ENCODE assay signal across 9 cellular contexts in the genomic region with DNA sequence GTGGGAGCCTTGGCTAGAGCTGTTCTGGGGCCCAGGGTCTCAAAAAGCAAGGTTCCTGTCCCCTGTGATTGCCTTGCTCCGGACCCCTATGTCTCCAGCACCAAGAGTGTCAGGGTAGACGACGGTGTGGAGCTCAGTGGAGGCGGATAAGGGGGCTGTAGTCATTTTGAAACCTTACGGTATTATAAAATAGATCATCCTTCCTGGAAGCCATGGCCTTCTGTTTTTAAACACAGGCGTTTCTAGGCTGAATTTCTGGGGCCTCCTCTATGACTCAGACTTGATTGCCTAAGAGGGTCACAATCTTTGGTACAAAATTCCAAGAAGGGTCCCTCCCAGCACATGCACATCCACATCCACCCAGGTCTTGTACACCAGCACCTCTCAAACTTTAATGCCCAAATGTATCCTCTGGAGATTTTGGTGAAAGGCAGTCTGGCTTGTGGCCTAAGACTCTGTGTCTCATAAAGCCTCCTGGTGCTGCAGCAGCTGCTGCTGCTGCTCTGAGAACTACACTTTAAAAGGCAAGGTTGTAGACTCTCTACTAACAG.
DNase-seq lines count a peak whose midpoint lies in the region; ATAC-seq and TF ChIP-seq lines count a peak whose summit lies in the region.
"Had no signal": no experiment of that assay in that cellular context is flagged by ENCODE, and none has a peak within 500 bp of the region (broad histone marks: within the 10 kb centered on the region; RNA-seq: fewer than 3 reads in every experiment).

No MANE protein-coding gene starts in this region.

- no peaks in the 10 kb centered on the region for H3K9me3 ChIP-seq in mucosa of rectum (ENCODE audit: control insufficient read depth in 2 of 2, low read length in 2 of 2)
- H3K9me3 ChIP-seq: SJSA1 had no signal

- peaks cover 13% of the 10 kb centered on the region for H3K36me3 Mint-ChIP-seq in activated T-helper 2 cell treated with anti-CD3 and anti-CD28 coated beads, Interferon-gamma antibody, Interleukin-2, Interleukin-4, amounts not matched to agents 10 μg/mL and 5 μg/mL and 100 μg/mL, durations not matched to agents 14 hours and 24 hours and 36 hours (ENCODE audit: low read depth)
- H3K36me3 Mint-ChIP-seq in endothelial cell (ENCODE audit: low read depth, unreplicated experiment): no peaks in the 10 kb centered on the region

- no peak overlapping the region for H3K4me3 ChIP-seq in mucosa of rectum (ENCODE audit: low read length in 2 of 2)
- H3K4me3 ChIP-seq: SJSA1 had no signal

- intact Hi-C loops in activated T-helper 2 cell treated with anti-CD3 and anti-CD28 coated beads, Interferon-gamma antibody, Interleukin-2, Interleukin-4, amounts not matched to agents 10 μg/mL and 5 μg/mL and 100 μg/mL, durations not matched to agents 14 hours and 24 hours and 36 hours (cut with micrococcal nuclease): loop anchor here (1.0 to 10.0 kb wide), 7 partner anchors 7 to 873 kb away; a partner anchor contains a TSS

- H3K4me1 ChIP-seq in mucosa of rectum (ENCODE audit: control insufficient read depth in 2 of 2, insufficient read depth in 2 of 2, low read length in 2 of 2): peaks cover 9 to 18% of the 10 kb centered on the region in 2 donors
- H3K4me1 ChIP-seq: SJSA1 had no signal

- TF ChIP-seq CTCF in endothelial cell (IDR thresholded peaks at IDR 0.05; ENCODE audit: unreplicated experiment): no peak

- H3K27ac Mint-ChIP-seq in activated T-helper 2 cell treated with anti-CD3 and anti-CD28 coated beads, Interferon-gamma antibody, Interleukin-2, Interleukin-4, amounts not matched to agents 10 μg/mL and 5 μg/mL and 100 μg/mL, durations not matched to agents 14 hours and 24 hours and 36 hours: peak overlapping the region; percentile 91
- H3K27ac Mint-ChIP-seq in endothelial cell (ENCODE audit: unreplicated experiment): no peak overlapping the region

- no peak overlapping the region for H3K4me3 Mint-ChIP-seq in activated T-helper 2 cell treated with anti-CD3 and anti-CD28 coated beads, Interferon-gamma antibody, Interleukin-2, Interleukin-4, amounts not matched to agents 10 μg/mL and 5 μg/mL and 100 μg/mL, durations not matched to agents 14 hours and 24 hours and 36 hours (ENCODE audit: low read depth)
- H3K4me3 Mint-ChIP-seq in endothelial cell (ENCODE audit: unreplicated experiment): no peak overlapping the region

- peaks cover 22% of the 10 kb centered on the region for H3K9me3 Mint-ChIP-seq in activated T-helper 2 cell treated with anti-CD3 and anti-CD28 coated beads, Interferon-gamma antibody, Interleukin-2, Interleukin-4, amounts not matched to agents 10 μg/mL and 5 μg/mL and 100 μg/mL, durations not matched to agents 14 hours and 24 hours and 36 hours
- H3K9me3 Mint-ChIP-seq in endothelial cell (ENCODE audit: unreplicated experiment): no peaks in the 10 kb centered on the region

- H3K27me3 ChIP-seq in mucosa of rectum (ENCODE audit: control insufficient read depth in 2 of 2, insufficient read depth in 2 of 2, low read length in 2 of 2): no peaks in the 10 kb centered on the region
- H3K27me3 ChIP-seq: SJSA1 had no signal

- H3K36me3 ChIP-seq in mucosa of rectum (ENCODE audit: control insufficient read depth in 2 of 2, insufficient read depth in 2 of 2, low read length in 2 of 2): no peaks in the 10 kb centered on the region
- H3K36me3 ChIP-seq: SJSA1 had no signal

- peak overlapping the region; percentile 70 to 83 for H3K27ac ChIP-seq in mucosa of rectum (ENCODE audit: low read depth in 2 of 2, low read length in 2 of 2)
- H3K27ac ChIP-seq: SJSA1 had no signal

- peaks cover 32% of the 10 kb centered on the region for H3K27me3 Mint-ChIP-seq in activated T-helper 2 cell treated with anti-CD3 and anti-CD28 coated beads, Interferon-gamma antibody, Interleukin-2, Interleukin-4, amounts not matched to agents 10 μg/mL and 5 μg/mL and 100 μg/mL, durations not matched to agents 14 hours and 24 hours and 36 hours (ENCODE audit: low read depth)
- H3K27me3 Mint-ChIP-seq in endothelial cell (ENCODE audit: unreplicated experiment): no peaks in the 10 kb centered on the region

- ATAC-seq in GM19351 (IDR thresholded peaks at IDR 0.05; ENCODE audit: unreplicated experiment) (peak; percentile 17), HG03565 (IDR thresholded peaks at IDR 0.05; ENCODE audit: unreplicated experiment) (peak; percentile 13), GM18519 (IDR thresholded peaks at IDR 0.05; ENCODE audit: low FRiP score, unreplicated experiment) (no peak)

- no peak overlapping the region for H3K9ac ChIP-seq in mucosa of rectum (ENCODE audit: low read depth in 1 of 2, low read length in 2 of 2)

- peak; percentile 41 for DNase-seq in activated T-helper 2 cell treated with anti-CD3 and anti-CD28 coated beads, Interferon-gamma antibody, Interleukin-2, Interleukin-4, amounts not matched to agents 10 μg/mL and 5 μg/mL and 100 μg/mL, durations not matched to agents 14 hours and 24 hours and 36 hours (ENCODE audit: low spot score)
- no peak for DNase-seq in activated gamma-delta T cell (lab: John Stamatoyannopoulos, UW)
- DNase-seq in NCI-H82 (lab: John Stamatoyannopoulos, UW): no peak
- no peak for DNase-seq in endothelial cell (ENCODE audit: low spot score)

- peaks cover 47% of the 10 kb centered on the region for H3K4me1 Mint-ChIP-seq in activated T-helper 2 cell treated with anti-CD3 and anti-CD28 coated beads, Interferon-gamma antibody, Interleukin-2, Interleukin-4, amounts not matched to agents 10 μg/mL and 5 μg/mL and 100 μg/mL, durations not matched to agents 14 hours and 24 hours and 36 hours (ENCODE audit: low read depth)
- no peaks in the 10 kb centered on the region for H3K4me1 Mint-ChIP-seq in endothelial cell (ENCODE audit: unreplicated experiment)
